Comparison of ENCODE assay signal across 7 cellular contexts in the genomic region with DNA sequence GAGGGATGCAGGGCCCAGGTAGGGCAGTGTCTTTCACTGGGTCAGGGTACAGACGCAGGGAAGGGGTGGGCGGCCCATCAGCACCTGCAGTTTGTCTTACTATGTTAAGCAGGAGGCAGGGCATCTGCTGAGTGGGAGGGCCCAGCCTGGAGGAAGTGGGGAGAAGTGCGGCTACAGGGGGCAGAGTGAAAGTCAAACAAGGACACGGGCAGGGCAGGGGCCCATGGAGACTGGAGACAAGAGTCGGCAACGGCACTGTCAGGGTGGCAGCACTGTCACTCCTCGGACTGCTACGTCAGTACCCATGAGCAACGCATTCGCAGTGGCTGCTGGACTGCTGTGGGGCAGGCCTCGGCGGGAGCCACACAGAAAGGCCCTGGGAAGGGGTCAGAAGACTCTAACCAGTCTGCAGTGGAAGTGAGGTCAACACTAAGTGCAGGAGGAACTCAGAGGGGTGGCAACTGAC. TPM values are rescaled to one million over a fixed set of nuclear protein-coding genes. Genes with fewer than 3 reads are reported as not detected.
A peak's percentile ranks its signal among the peaks of the same experiment; 100 is the strongest.
DNase-seq lines count a peak whose midpoint lies in the region; ATAC-seq and TF ChIP-seq lines count a peak whose summit lies in the region.

No MANE protein-coding gene starts in this region.

- H3K36me3 ChIP-seq in subcutaneous abdominal adipose tissue (ENCODE audit: control insufficient read depth in 5 of 5, insufficient read depth in 5 of 5, low read length in 5 of 5) (peaks cover 0 to 2% (median 0%) of the 10 kb centered on the region in 5 donors), tibial nerve (peaks cover 0 to 2% (median 0%) of the 10 kb centered on the region in 3 donors)

- H3K27ac ChIP-seq in subcutaneous abdominal adipose tissue (ENCODE audit: low read depth, low read length) (no peak overlapping the region), tibial nerve (no peak overlapping the region)

- H3K4me1 ChIP-seq in subcutaneous abdominal adipose tissue (ENCODE audit: control insufficient read depth in 5 of 5, insufficient read depth in 5 of 5, low read length in 5 of 5) = peaks cover 9 to 57% (median 42%) of the 10 kb centered on the region in 5 donors
- H3K4me1 ChIP-seq in tibial nerve = peaks cover 0 to 73% (median 24%) of the 10 kb centered on the region in 4 donors

- no peaks in the 10 kb centered on the region for H3K27me3 ChIP-seq in subcutaneous abdominal adipose tissue (ENCODE audit: control insufficient read depth in 5 of 5, insufficient read depth in 4 of 5, low read length in 5 of 5)
- H3K27me3 ChIP-seq in tibial nerve = no peaks in the 10 kb centered on the region

- WGBS in tibial nerve, 2 donors = 34 to 50% methylated on average over 12 of the region's 12 CpGs

- DNase-seq in NB4 (ENCODE audit: low read depth) (peak; percentile 96), left lobe of liver (ENCODE audit: low spot score) (no peak), tibial nerve (ENCODE audit: low spot score in 2 of 2) (no peak)
- DNase-seq in activated T-cell treated with anti-CD3 and anti-CD28 coated beads, Interleukin-2, amount 50 U/mL, for 1 hour = peak; percentile 64

- ATAC-seq in GM21360 (IDR thresholded peaks at IDR 0.05; ENCODE audit: unreplicated experiment) (peak; percentile 55), left lobe of liver (peak; percentile 10), GM18873 (IDR thresholded peaks at IDR 0.05; ENCODE audit: low FRiP score, unreplicated experiment) (no peak)

- no peak for TF ChIP-seq CTCF in NB4 (IDR thresholded peaks at IDR 0.05; ENCODE audit: low read depth, low read length)
- no peak for TF ChIP-seq CTCF in tibial nerve (IDR thresholded peaks at IDR 0.05)

- peak overlapping the region in 1 of 5 donors; percentile 45 for H3K9ac ChIP-seq in subcutaneous abdominal adipose tissue (ENCODE audit: low read length in 5 of 5)

- H3K9me3 ChIP-seq in subcutaneous abdominal adipose tissue (ENCODE audit: control insufficient read depth in 5 of 5, low read length in 5 of 5) (no peaks in the 10 kb centered on the region), tibial nerve (no peaks in the 10 kb centered on the region)

- peak; percentile 44 for TF ChIP-seq POLR2A in NB4 (IDR thresholded peaks at IDR 0.05; ENCODE audit: extremely low read depth, insufficient read length)
- no peak for TF ChIP-seq POLR2A in tibial nerve (IDR thresholded peaks at IDR 0.05)

- TF ChIP-seq EP300 in tibial nerve (IDR thresholded peaks at IDR 0.05) = no peak

- H3K4me3 ChIP-seq in NB4 (ENCODE audit: low read depth, low read length) (peak overlapping the region; percentile 53), subcutaneous abdominal adipose tissue (ENCODE audit: low read depth in 1 of 5, low read length in 5 of 5) (peak overlapping the region in 3 of 5 donors; percentile 2 to 42 (median 22)), tibial nerve (peak overlapping the region in 1 of 4 donors; percentile 6)

RNA-seq across cellular contexts. Expression of gene CAMSAP1, which starts 19.7 kb away (rescaled TPM):
- total RNA-seq in left lobe of liver = 10.7 TPM
- total RNA-seq in tibial nerve = 10 to 100 TPM; 27.6 to 40.8 (median 35.7) TPM

Comparison
In these comparisons a context has a peak if more than half of its experiments do, and no peak if none do; other contexts are left out.
1. DNase-seq: peak in NB4 (single experiment) and activated T-cell treated with anti-CD3 and anti-CD28 coated beads, Interleukin-2, amount 50 U/mL, for 1 hour (single experiment); none in left lobe of liver (single experiment) and tibial nerve (0 of 2).